8 cellular contexts compared by ENCODE assay signal in genomic region chr20:25056601-25057233, GRCh38. TPM values are rescaled to one million over a fixed set of nuclear protein-coding genes. Genes with fewer than 3 reads are reported as not detected.
DNase-seq lines count a peak whose midpoint lies in the region; ATAC-seq and TF ChIP-seq lines count a peak whose summit lies in the region.

No MANE protein-coding gene starts in this region.

- POLR2A ChIA-PET in RWPE1 (lab: Yijun Ruan, JAX; ENCODE audit: low non-redundant PET), result no interaction called here

- intact Hi-C loops in Right ventricle myocardium inferior (cut with DNase I), result loop anchor here (2.0 to 10.0 kb wide), 2 partner anchors 18 to 238 kb away; no protein-coding TSS in a partner anchor
- intact Hi-C loops in Right ventricle myocardium superior (cut with DNase I), result loop anchor here (10.0 kb wide), 1 partner anchor 198 kb away; no protein-coding TSS in a partner anchor
- intact Hi-C loops in sigmoid colon (cut with DNase I), result loop anchor here (5.0 to 10.0 kb wide), 2 partner anchors 191 to 1702 kb away; partner anchors contain the start of genes NXT1 and PYGB

- H3K4me1 ChIP-seq in foreskin keratinocyte (no peaks in the 10 kb centered on the region), sigmoid colon (peaks cover 2 to 69% (median 66%) of the 10 kb centered on the region in 4 donors)

- CTCF ChIA-PET in RWPE1 (lab: Yijun Ruan, JAX), result interaction anchor here (0.9 kb wide), 1 partner anchor 1388 kb away, joined by 3 read pairs; no protein-coding TSS in a partner anchor

- ATAC-seq in Right ventricle myocardium inferior (no peak), Right ventricle myocardium superior (ENCODE audit: poor library complexity) (no peak), foreskin keratinocyte (peak; percentile 30)

- no peaks in the 10 kb centered on the region for H3K9me3 ChIP-seq in sigmoid colon

- no peaks in the 10 kb centered on the region for H3K36me3 ChIP-seq in sigmoid colon

- H3K27ac ChIP-seq in RWPE1 (peak overlapping the region; percentile 66), foreskin keratinocyte (no peak overlapping the region), sigmoid colon (peak overlapping the region; percentile 93 to 97 (median 94))

- H3K27me3 ChIP-seq in foreskin keratinocyte (peaks cover 15% of the 10 kb centered on the region), sigmoid colon (no peaks in the 10 kb centered on the region)

- WGBS in sigmoid colon, 2 donors, result 3 to 8% methylated on average over 24 of the region's 24 CpGs

- TF ChIP-seq CTCF in RWPE1 (conservative IDR thresholded peaks at IDR 0.05; ENCODE audit: low read depth), result no peak
- no peak for TF ChIP-seq CTCF in foreskin keratinocyte (conservative IDR thresholded peaks at IDR 0.05)
- TF ChIP-seq CTCF in sigmoid colon (IDR thresholded peaks at IDR 0.05), result no peak

- H3K4me3 ChIP-seq in sigmoid colon, result peak overlapping the region; percentile 75 to 88 (median 80)

- DNase-seq in Right ventricle myocardium inferior (ENCODE audit: missing footprints), result peak; percentile 64
- DNase-seq in Right ventricle myocardium superior, result no peak
- no peak for DNase-seq in RWPE1 (ENCODE audit: low spot score)
- DNase-seq in foreskin keratinocyte, result no peak
- peak; percentile 71 for DNase-seq in sigmoid colon
- DNase-seq in NCI-H2107 treated with DMSO at 0.1 percent for 48 hours (lab: John Stamatoyannopoulos, UW; ENCODE audit: unreplicated experiment), result no peak
- DNase-seq in stimulated activated CD4-positive, alpha-beta T cell treated with anti-CD3 and anti-CD28 coated beads, Interleukin-4, amount 100 ng/mL, for 24 hours, result no peak
- no peak for DNase-seq in GM03348 (ENCODE audit: low spot score)

- TF ChIP-seq EP300 in sigmoid colon (IDR thresholded peaks at IDR 0.05), result no peak

- no peak for TF ChIP-seq POLR2A in sigmoid colon (IDR thresholded peaks at IDR 0.05)

RNA-seq across cellular contexts. Expression of gene ACSS1, which starts 1.2 kb away (rescaled TPM):
- 135 TPM for total RNA-seq in Right ventricle myocardium inferior
- total RNA-seq in Right ventricle myocardium superior, result 143 TPM
- total RNA-seq in foreskin keratinocyte, result 4.6 and 4.7 TPM in 2 replicates
- polyA plus RNA-seq in foreskin keratinocyte, result 4.0 and 4.1 TPM in 2 replicates
- 10 to 100 TPM; 27.1 to 41.0 (median 30.5) TPM for total RNA-seq in sigmoid colon
- 10 to 100 TPM; 20.1 to 24.7 (median 21.0) TPM for polyA plus RNA-seq in sigmoid colon

RNA-seq across cellular contexts. Expression of gene VSX1, which starts 25.2 kb away (rescaled TPM):
- total RNA-seq in Right ventricle myocardium inferior (0.14 TPM), Right ventricle myocardium superior (0.30 TPM), foreskin keratinocyte (not detected in 2 replicates), sigmoid colon (not detected)
- polyA plus RNA-seq in foreskin keratinocyte (not detected in 2 replicates), sigmoid colon (under 1 TPM in 1 of 3 donors, not detected in 2; 0.03 TPM)

Comparison
In these comparisons a context has a peak if more than half of its experiments do, and no peak if none do; other contexts are left out.
1. DNase-seq: peak in Right ventricle myocardium inferior (single experiment) and sigmoid colon (single experiment); none in Right ventricle myocardium superior (single experiment), RWPE1 (single experiment), foreskin keratinocyte (0 of 2), NCI-H2107 treated with DMSO at 0.1 percent for 48 hours (single experiment), stimulated activated CD4-positive, alpha-beta T cell treated with anti-CD3 and anti-CD28 coated beads, Interleukin-4, amount 100 ng/mL, for 24 hours (single experiment) and GM03348 (single experiment).